Comparison of ENCODE assay signal across 21 cellular contexts in the genomic region with DNA sequence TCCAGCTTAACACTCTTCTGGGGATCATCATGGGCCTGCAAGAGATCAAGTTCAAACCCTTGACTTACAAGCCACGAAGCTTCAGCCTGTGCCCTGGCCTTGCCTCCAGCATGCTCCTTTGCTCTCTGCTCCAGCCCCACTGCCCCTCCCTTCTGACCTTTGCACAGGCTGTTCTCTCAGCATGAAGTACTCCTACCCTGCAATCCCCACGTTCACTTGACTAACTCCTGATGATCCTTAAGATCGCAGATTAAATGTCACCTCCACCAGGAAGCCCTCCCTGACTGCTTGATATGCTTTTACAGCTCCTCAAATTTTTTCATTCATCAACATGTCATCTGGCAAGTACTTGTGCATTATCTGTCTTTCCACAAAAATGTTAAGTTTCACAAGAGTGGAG.
"Had no signal": no experiment of that assay in that cellular context is flagged by ENCODE, and none has a peak within 500 bp of the region (broad histone marks: within the 10 kb centered on the region; RNA-seq: fewer than 3 reads in every experiment).

No MANE protein-coding gene starts in this region.

- H3K4me2 ChIP-seq: SK-N-SH had no signal

- DNase-seq: Karpas-422, KG1, MG63, NCI-H1092, NCI-H1105 treated with DMSO at 0.1 percent for 48 hours, NCI-H1417 treated with DMSO at 0.1 percent for 48 hours, NCI-H146, NCI-H1930, NCI-H2081, NCI-H2107, NCI-H2171, NCI-H226, NCI-H446, NCI-H510A, NCI-H69, NCI-H774, RPMI8226, SHP77, SK-N-SH, SW 1271 had no signal

- H3K9me3 ChIP-seq: MG63, SK-N-SH had no signal

- FAIRE-seq: RCC 7860 had no signal

- H3K4me3 ChIP-seq: MG63 had no signal

- H3K36me3 ChIP-seq: MG63 had no signal
